ENCODE assay signal across 20 cellular contexts in genomic region chr17:231966-232807, GRCh38. TPM values are rescaled to one million over a fixed set of nuclear protein-coding genes. Genes with fewer than 3 reads are reported as not detected.
DNase-seq lines count a peak whose midpoint lies in the region; TF ChIP-seq lines count a peak whose summit lies in the region.
"Had no signal": no experiment of that assay in that cellular context is flagged by ENCODE, and none has a peak within 500 bp of the region (broad histone marks: within the 10 kb centered on the region; RNA-seq: fewer than 3 reads in every experiment).

No MANE protein-coding gene starts in this region.

- no peak for TF ChIP-seq EP300 in transverse colon (IDR thresholded peaks at IDR 0.05; ENCODE audit: low read depth)

- H3K9me3 Mint-ChIP-seq in glutamatergic neuron (ENCODE audit: unreplicated experiment) (peaks cover 5% of the 10 kb centered on the region), neural crest cell (no peaks in the 10 kb centered on the region)
- H3K9me3 Mint-ChIP-seq: activated T-helper 2 cell treated with anti-CD3 and anti-CD28 coated beads, Interferon-gamma antibody, Interleukin-2, Interleukin-4, amounts not matched to agents 10 μg/mL and 5 μg/mL and 100 μg/mL, durations not matched to agents 14 hours and 24 hours and 36 hours; CD8-positive, alpha-beta memory T cell; memory B cell had no signal

- peak overlapping the region in 1 of 4 donors; percentile 77 for H3K27ac ChIP-seq in transverse colon
- no peak overlapping the region for H3K27ac ChIP-seq in thyroid gland
- H3K27ac ChIP-seq: VCaP had no signal

- intact Hi-C loops in transverse colon (cut with DNase I; ENCODE audit: low total_unique reads) (no loop called here), thyroid gland (cut with DNase I) (no loop called here)

- H3K36me3 Mint-ChIP-seq in glutamatergic neuron (ENCODE audit: unreplicated experiment) (no peaks in the 10 kb centered on the region), neural crest cell (ENCODE audit: low read depth) (no peaks in the 10 kb centered on the region)
- H3K36me3 Mint-ChIP-seq: CD8-positive, alpha-beta memory T cell had no signal

- WGBS in transverse colon (ENCODE audit: low coverage in 1 of 2), 2 donors: 81 to 90% methylated on average over 9 to 24 of the region's 24 CpGs
- WGBS in thyroid gland, 2 donors: 78 to 82% methylated on average over 16 to 22 of the region's 24 CpGs

- H3K4me3 ChIP-seq in transverse colon (no peak overlapping the region), foreskin fibroblast (ENCODE audit: low read depth in 1 of 2, low read length in 2 of 2) (no peak overlapping the region), thyroid gland (replicated peaks in 1 of 3) (no peak overlapping the region)
- H3K4me3 ChIP-seq: smooth muscle cell had no signal

- H3K27me3 Mint-ChIP-seq in glutamatergic neuron (ENCODE audit: unreplicated experiment): peaks cover 5% of the 10 kb centered on the region
- H3K27me3 Mint-ChIP-seq in neural crest cell (ENCODE audit: low read depth): no peaks in the 10 kb centered on the region
- H3K27me3 Mint-ChIP-seq: memory B cell had no signal

- DNase-seq in activated CD8-positive, alpha-beta memory T cell treated with anti-CD3 and anti-CD28 coated beads, Interleukin-2, amount 50 U/mL, for 4 hours: peak; percentile 12
- DNase-seq in activated CD8-positive, alpha-beta memory T cell treated with anti-CD3 and anti-CD28 coated beads, Interleukin-2, amount 50 U/mL, for 48 hours: no peak
- DNase-seq in glutamatergic neuron: no peak
- DNase-seq in neural crest cell (ENCODE audit: low read depth, low spot score): no peak
- DNase-seq in transverse colon: peak; percentile 5
- no peak for DNase-seq in foreskin fibroblast
- DNase-seq in stimulated activated naive CD4-positive, alpha-beta T cell treated with Interleukin-2 at 50 U/mL for 16 hours (lab: John Stamatoyannopoulos, UW): no peak
- no peak for DNase-seq in thyroid gland
- DNase-seq: activated CD8-positive, alpha-beta T cell treated with anti-CD3 and anti-CD28 coated beads, Interleukin-2, amount 10 ng/mL, durations not matched to agents 7 days and 5 days; amygdala; MM.1S; NCI-H187; NCI-H510A treated with DMSO at 0.1 percent for 48 hours; nucleus accumbens; PC-3 had no signal

- H3K9me3 ChIP-seq in transverse colon (no peaks in the 10 kb centered on the region), thyroid gland (no peaks in the 10 kb centered on the region)

- H3K4me1 ChIP-seq in transverse colon (peaks cover 0 to 18% (median 13%) of the 10 kb centered on the region in 4 donors), thyroid gland (peaks cover 0 to 7% of the 10 kb centered on the region in 2 donors)

- H3K27ac Mint-ChIP-seq in glutamatergic neuron (ENCODE audit: unreplicated experiment) (peak overlapping the region; percentile 17), neural crest cell (ENCODE audit: unreplicated experiment) (peak overlapping the region; percentile 19)
- H3K27ac Mint-ChIP-seq: activated T-helper 2 cell treated with anti-CD3 and anti-CD28 coated beads, Interferon-gamma antibody, Interleukin-2, Interleukin-4, amounts not matched to agents 10 μg/mL and 5 μg/mL and 100 μg/mL, durations not matched to agents 14 hours and 24 hours and 36 hours; memory B cell had no signal

- in situ Hi-C loops in transverse colon (cut with MboI; ENCODE audit: low pct_ligation_motif_present in 1 of 4, low pct_unique_long_range_greater_than_20kb in 1 of 4, low sequenced_read_pairs in 3 of 4): no loop called here

- no peak overlapping the region for H3K4me3 Mint-ChIP-seq in glutamatergic neuron (ENCODE audit: unreplicated experiment)
- H3K4me3 Mint-ChIP-seq in neural crest cell: no peak overlapping the region
- H3K4me3 Mint-ChIP-seq: activated CD8-positive, alpha-beta T cell treated with anti-CD3 and anti-CD28 coated beads, Interleukin-2, amount 10 ng/mL, durations not matched to agents 7 days and 5 days; CD8-positive, alpha-beta memory T cell; memory B cell had no signal

- peaks cover 30% of the 10 kb centered on the region for H3K4me1 Mint-ChIP-seq in glutamatergic neuron (ENCODE audit: low read depth, unreplicated experiment)
- no peaks in the 10 kb centered on the region for H3K4me1 Mint-ChIP-seq in neural crest cell
- H3K4me1 Mint-ChIP-seq: CD8-positive, alpha-beta memory T cell; memory B cell had no signal

- H3K36me3 ChIP-seq in transverse colon (no peaks in the 10 kb centered on the region), thyroid gland (no peaks in the 10 kb centered on the region)

- H3K27me3 ChIP-seq in transverse colon (no peaks in the 10 kb centered on the region), thyroid gland (no peaks in the 10 kb centered on the region)

- TF ChIP-seq CTCF in glutamatergic neuron (IDR thresholded peaks at IDR 0.05; ENCODE audit: partially characterized antibody, unreplicated experiment): no peak
- TF ChIP-seq CTCF in neural crest cell (conservative IDR thresholded peaks at IDR 0.05): no peak
- no peak for TF ChIP-seq CTCF in transverse colon (IDR thresholded peaks at IDR 0.05)
- TF ChIP-seq CTCF in foreskin fibroblast (IDR thresholded peaks at IDR 0.05; ENCODE audit: low read depth, low read length): no peak
- no peak for TF ChIP-seq CTCF in thyroid gland (IDR thresholded peaks at IDR 0.05)

- no peak for TF ChIP-seq POLR2A in transverse colon (IDR thresholded peaks at IDR 0.05)
- no peak for TF ChIP-seq POLR2A in thyroid gland (IDR thresholded peaks at IDR 0.05)

RNA-seq across cellular contexts. Expression of gene DOC2B, which starts 50.7 kb away (rescaled TPM):
- total RNA-seq in glutamatergic neuron (ENCODE audit: unreplicated experiment) (109 TPM), neural crest cell (0.91 and 1.0 TPM in 2 replicates), transverse colon (10 to 100 TPM in 1 of 4 donors, 1 to 10 TPM in 3; 1.8 to 11.6 (median 2.6) TPM), thyroid gland (1 to 10 TPM; 3.6 to 8.5 (median 6.7) TPM)
- total RNA-seq: activated CD8-positive, alpha-beta T cell treated with anti-CD3 and anti-CD28 coated beads, Interleukin-2, amount 10 ng/mL, durations not matched to agents 7 days and 5 days had no signal

Comparison
In these comparisons a context has a peak if more than half of its experiments do, and no peak if none do; other contexts are left out.
1. DNase-seq: peak in activated CD8-positive, alpha-beta memory T cell treated with anti-CD3 and anti-CD28 coated beads, Interleukin-2, amount 50 U/mL, for 4 hours (single experiment) and transverse colon (single experiment); none in activated CD8-positive, alpha-beta memory T cell treated with anti-CD3 and anti-CD28 coated beads, Interleukin-2, amount 50 U/mL, for 48 hours (single experiment), glutamatergic neuron (single experiment), neural crest cell (single experiment), foreskin fibroblast (0 of 2), stimulated activated naive CD4-positive, alpha-beta T cell treated with Interleukin-2 at 50 U/mL for 16 hours (single experiment) and thyroid gland (0 of 2).